17 cellular contexts compared by ENCODE assay signal in genomic region chr3:114079761-114080160, GRCh38. TPM values are rescaled to one million over a fixed set of nuclear protein-coding genes. Genes with fewer than 3 reads are reported as not detected.
A peak's percentile ranks its signal among the peaks of the same experiment; 100 is the strongest.
DNase-seq lines count a peak whose midpoint lies in the region; ATAC-seq and TF ChIP-seq lines count a peak whose summit lies in the region.
"Had no signal": no experiment of that assay in that cellular context is flagged by ENCODE, and none has a peak within 500 bp of the region (broad histone marks: within the 10 kb centered on the region; RNA-seq: fewer than 3 reads in every experiment).

No MANE protein-coding gene starts in this region.

- H3K4me3 Mint-ChIP-seq in activated T-helper 17 cell treated with anti-CD3 and anti-CD28 coated beads, Interleukin-2, amount 50 U/mL, for 72 hours, result no peak overlapping the region
- no peak overlapping the region for H3K4me3 Mint-ChIP-seq in mesothelial cell of epicardium
- H3K4me3 Mint-ChIP-seq: activated naive CD4-positive, alpha-beta T cell treated with anti-CD3 and anti-CD28 coated beads, Interleukin-2, amount 10 ng/mL, durations not matched to agents 7 days and 5 days; activated T-cell treated with anti-CD3 and anti-CD28 coated beads, Interleukin-2, amount 50 U/mL, for 4 hours had no signal

- peak overlapping the region; percentile 60 for H3K4me2 ChIP-seq in fibroblast of lung (ENCODE audit: extremely low read depth, insufficient read depth, low read length)

- no peaks in the 10 kb centered on the region for H3K4me1 Mint-ChIP-seq in activated T-helper 17 cell treated with anti-CD3 and anti-CD28 coated beads, Interleukin-2, amount 50 U/mL, for 72 hours
- H3K4me1 Mint-ChIP-seq in mesothelial cell of epicardium, result peaks cover 5% of the 10 kb centered on the region
- H3K4me1 Mint-ChIP-seq: activated naive CD4-positive, alpha-beta T cell treated with anti-CD3 and anti-CD28 coated beads, Interleukin-2, amount 10 ng/mL, durations not matched to agents 7 days and 5 days had no signal

- H3K9ac ChIP-seq in fibroblast of lung (ENCODE audit: insufficient read depth, low read length), result no peak overlapping the region

- H3K9me3 ChIP-seq in fibroblast of lung (ENCODE audit: control insufficient read depth, insufficient read depth, low read depth, low read length), result no peaks in the 10 kb centered on the region
- H3K9me3 ChIP-seq: tibial artery had no signal

- no peaks in the 10 kb centered on the region for H3K9me3 Mint-ChIP-seq in activated T-helper 17 cell treated with anti-CD3 and anti-CD28 coated beads, Interleukin-2, amount 50 U/mL, for 72 hours
- H3K9me3 Mint-ChIP-seq in mesothelial cell of epicardium, result peaks cover 5% of the 10 kb centered on the region
- H3K9me3 Mint-ChIP-seq: activated naive CD4-positive, alpha-beta T cell treated with anti-CD3 and anti-CD28 coated beads, Interleukin-2, amount 10 ng/mL, durations not matched to agents 7 days and 5 days; activated T-cell treated with anti-CD3 and anti-CD28 coated beads, Interleukin-2, amount 50 U/mL, for 4 hours had no signal

- TF ChIP-seq CTCF in fibroblast of lung (conservative IDR thresholded peaks at IDR 0.05 in 1 of 2, IDR thresholded peaks at IDR 0.05 in 1 of 2; ENCODE audit: low read depth in 1 of 2, low read length in 2 of 2), result no peak
- TF ChIP-seq CTCF in mesothelial cell of epicardium (IDR thresholded peaks at IDR 0.05; ENCODE audit: unreplicated experiment), result no peak

- ATAC-seq in activated T-helper 17 cell treated with anti-CD3 and anti-CD28 coated beads, Interleukin-2, amount 50 U/mL, for 72 hours (replicated peaks), result no peak
- ATAC-seq in esophagus mucosa (no peak), GM19467 (IDR thresholded peaks at IDR 0.05; ENCODE audit: unreplicated experiment) (no peak)
- ATAC-seq: activated T-cell treated with anti-CD3 and anti-CD28 coated beads, Interleukin-2, amount 50 U/mL, for 4 hours; HCT116; stimulated activated naive CD8-positive, alpha-beta T cell treated with anti-CD3 and anti-CD28 coated beads, Interleukin-15, Interleukin-2, amounts not matched to agents 100 U/mL and 50 U/mL, for 24 hours had no signal

- peaks cover 3% of the 10 kb centered on the region for H3K4me1 ChIP-seq in fibroblast of lung (ENCODE audit: control insufficient read depth, extremely low read depth, insufficient read depth, low read length)

- DNase-seq in OCI-M1 (lab: John Stamatoyannopoulos, UW), result peak; percentile 51
- peak; percentile 6 to 40 for DNase-seq in fibroblast of lung (ENCODE audit: low read depth in 2 of 2)
- DNase-seq in mesothelial cell of epicardium (ENCODE audit: low spot score in 2 of 2, unreplicated experiment in 2 of 2), result no peak
- no peak for DNase-seq in NCI-H2107 treated with DMSO at 0.1 percent for 48 hours (lab: John Stamatoyannopoulos, UW; ENCODE audit: unreplicated experiment)
- DNase-seq: activated CD4-positive, alpha-beta T cell treated with anti-CD3 and anti-CD28 coated beads for 1 hour; activated CD8-positive, alpha-beta memory T cell treated with anti-CD3 and anti-CD28 coated beads for 24 hours; activated naive CD4-positive, alpha-beta T cell treated with anti-CD3 and anti-CD28 coated beads, Interleukin-2, amount 10 ng/mL, durations not matched to agents 7 days and 5 days; activated T-cell treated with anti-CD3 and anti-CD28 coated beads, Interleukin-2, amount 50 U/mL, for 4 hours; NCI-H1417; NCI-H526; stimulated activated CD4-positive, alpha-beta T cell treated with anti-CD3 and anti-CD28 coated beads, Interleukin-4, amount 100 ng/mL, for 24 hours; stimulated activated naive CD8-positive, alpha-beta T cell treated with anti-CD3 and anti-CD28 coated beads, Interleukin-15, Interleukin-2, amounts not matched to agents 100 U/mL and 50 U/mL, for 24 hours; tibial artery had no signal

- H3K27me3 Mint-ChIP-seq in activated T-helper 17 cell treated with anti-CD3 and anti-CD28 coated beads, Interleukin-2, amount 50 U/mL, for 72 hours, result no peaks in the 10 kb centered on the region
- no peaks in the 10 kb centered on the region for H3K27me3 Mint-ChIP-seq in mesothelial cell of epicardium (ENCODE audit: low read depth)
- H3K27me3 Mint-ChIP-seq: activated naive CD4-positive, alpha-beta T cell treated with anti-CD3 and anti-CD28 coated beads, Interleukin-2, amount 10 ng/mL, durations not matched to agents 7 days and 5 days had no signal

- H3K36me3 Mint-ChIP-seq in activated T-helper 17 cell treated with anti-CD3 and anti-CD28 coated beads, Interleukin-2, amount 50 U/mL, for 72 hours (ENCODE audit: low read depth), result peaks cover 100% of the 10 kb centered on the region
- peaks cover 45% of the 10 kb centered on the region for H3K36me3 Mint-ChIP-seq in mesothelial cell of epicardium

- H3K27ac Mint-ChIP-seq in activated T-helper 17 cell treated with anti-CD3 and anti-CD28 coated beads, Interleukin-2, amount 50 U/mL, for 72 hours, result peak overlapping the region; percentile 2
- peak overlapping the region; percentile 58 for H3K27ac Mint-ChIP-seq in mesothelial cell of epicardium
- H3K27ac Mint-ChIP-seq: activated naive CD4-positive, alpha-beta T cell treated with anti-CD3 and anti-CD28 coated beads, Interleukin-2, amount 10 ng/mL, durations not matched to agents 7 days and 5 days had no signal

- H3K79me2 ChIP-seq in fibroblast of lung (ENCODE audit: control insufficient read depth, insufficient read depth, low read length), result no peaks in the 10 kb centered on the region

- H3K27ac ChIP-seq in fibroblast of lung (ENCODE audit: insufficient read depth, low read length), result peak overlapping the region; percentile 32

- no peaks in the 10 kb centered on the region for H3K27me3 ChIP-seq in fibroblast of lung (ENCODE audit: control insufficient read depth, insufficient read depth, low read length)
- H3K27me3 ChIP-seq: tibial artery had no signal

- no peak overlapping the region for H3K4me3 ChIP-seq in fibroblast of lung (replicated peaks in 1 of 4; ENCODE audit: control extremely low read depth in 1 of 4, insufficient read depth in 1 of 4, low read depth in 3 of 4, low read length in 4 of 4)
- H3K4me3 ChIP-seq: tibial artery had no signal

- H2AFZ ChIP-seq in fibroblast of lung (ENCODE audit: low read length), result no peak overlapping the region

- no peaks in the 10 kb centered on the region for H4K20me1 ChIP-seq in fibroblast of lung (ENCODE audit: control insufficient read depth, extremely low read depth, insufficient read depth, low read length)

- H3K36me3 ChIP-seq in fibroblast of lung (ENCODE audit: control insufficient read depth, insufficient read depth, low read length), result peaks cover 4% of the 10 kb centered on the region

RNA-seq across cellular contexts. Expression of gene QTRT2, which starts 23.2 kb away (rescaled TPM):
- total RNA-seq in activated T-helper 17 cell treated with anti-CD3 and anti-CD28 coated beads, Interleukin-2, amount 50 U/mL, for 72 hours, result 10 to 100 TPM; 25.1 to 45.5 TPM
- total RNA-seq in fibroblast of lung (13.5 and 13.6 TPM in 2 replicates), mesothelial cell of epicardium (29.1 to 35.2 TPM (median 32.3 TPM) in 3 replicates), esophagus mucosa (19.8 TPM)
- polyA plus RNA-seq in fibroblast of lung, result 8.8 and 11.6 TPM in 2 replicates
- 7.1 and 8.9 TPM in 2 replicates for polyA plus RNA-seq in fibroblast of lung (2012)
- polyA minus RNA-seq in fibroblast of lung (ENCODE audit: low replicate concordance), result 8.4 and 15.7 TPM in 2 replicates

RNA-seq across cellular contexts. Expression of gene CCDC191, which starts 23.4 kb away (rescaled TPM):
- 1 to 10 TPM; 1.4 to 2.3 TPM for total RNA-seq in activated T-helper 17 cell treated with anti-CD3 and anti-CD28 coated beads, Interleukin-2, amount 50 U/mL, for 72 hours
- 1.8 and 3.3 TPM in 2 replicates for total RNA-seq in fibroblast of lung
- polyA plus RNA-seq in fibroblast of lung, result 0.77 and 1.7 TPM in 2 replicates
- 0.69 and 1.4 TPM in 2 replicates for polyA plus RNA-seq in fibroblast of lung (2012)
- polyA minus RNA-seq in fibroblast of lung (ENCODE audit: low replicate concordance), result 0.41 TPM in 1 of 2 replicates, not detected in the other
- total RNA-seq in mesothelial cell of epicardium, result 8.8 to 10.8 TPM (median 10.3 TPM) in 3 replicates
- total RNA-seq in esophagus mucosa, result 1.6 TPM

Comparison
In these comparisons a context has a peak if more than half of its experiments do, and no peak if none do; other contexts are left out.
1. DNase-seq: peak in OCI-M1 (single experiment) and fibroblast of lung (2 of 2); none in mesothelial cell of epicardium (0 of 2) and NCI-H2107 treated with DMSO at 0.1 percent for 48 hours (single experiment).